In genomic region chr5:98540056-98540455, GRCh38 we compare ENCODE assay signal across 18 cellular contexts.
"Had no signal": no experiment of that assay in that cellular context is flagged by ENCODE, and none has a peak within 500 bp of the region (broad histone marks: within the 10 kb centered on the region; RNA-seq: fewer than 3 reads in every experiment).

No MANE protein-coding gene starts in this region.

- ATAC-seq: activated T-helper 17 cell treated with anti-CD3 and anti-CD28 coated beads, Interleukin-2, amount 50 U/mL, for 72 hours; Right ventricle myocardium inferior had no signal

- DNase-seq: activated CD4-positive, alpha-beta memory T cell treated with anti-CD3 and anti-CD28 coated beads for 36 hours; activated CD4-positive, alpha-beta T cell treated with anti-CD3 and anti-CD28 coated beads, Interleukin-2, amount 10 ng/mL, durations not matched to agents 7 days and 5 days; activated CD4-positive, CD25-positive, alpha-beta regulatory T cell; activated CD8-positive, alpha-beta memory T cell treated with anti-CD3 and anti-CD28 coated beads for 24 hours; activated gamma-delta T cell; activated naive CD4-positive, alpha-beta T cell treated with anti-CD3 and anti-CD28 coated beads for 36 hours; activated T-cell treated with anti-CD3 and anti-CD28 coated beads, Interleukin-2, amount 50 U/mL, for 48 hours; amygdala; MM.1S; NCI-H1105 treated with DMSO at 0.1 percent for 48 hours; NCI-H1436 treated with DMSO at 0.1 percent for 48 hours; NCI-H187; NCI-H2081; NCI-H510A treated with DMSO at 0.1 percent for 48 hours; RPMI8226; T-helper 1 cell had no signal
